ENCODE assay signal across 7 cellular contexts in genomic region chr9:398085-398484, GRCh38.
"Had no signal": no experiment of that assay in that cellular context is flagged by ENCODE, and none has a peak within 500 bp of the region (broad histone marks: within the 10 kb centered on the region; RNA-seq: fewer than 3 reads in every experiment).

No MANE protein-coding gene starts in this region.

- DNase-seq: GDM1, GF-D8 had no signal

- ATAC-seq: GM12878 had no signal

- FAIRE-seq: G401.6, GM12878, GM12892, GM18507, GM19239 had no signal

- H3K4me3 ChIP-seq: GM12878 had no signal
